In genomic region chr2:1591461-1591770, GRCh38 we compare ENCODE assay signal across 13 cellular contexts.
DNase-seq lines count a peak whose midpoint lies in the region; ATAC-seq and TF ChIP-seq lines count a peak whose summit lies in the region.
"Had no signal": no experiment of that assay in that cellular context is flagged by ENCODE, and none has a peak within 500 bp of the region (broad histone marks: within the 10 kb centered on the region; RNA-seq: fewer than 3 reads in every experiment).

No MANE protein-coding gene starts in this region.

- H3K36me3 Mint-ChIP-seq in brain, result no peaks in the 10 kb centered on the region
- H3K36me3 Mint-ChIP-seq in stimulated activated memory B cell treated with anti-CD40 and anti-IgM and Interleukin-4, amounts not matched to agents 10 μg/mL and 1 μg/mL and 100 μg/mL, for 72 hours, result no peaks in the 10 kb centered on the region
- H3K36me3 Mint-ChIP-seq: activated naive CD8-positive, alpha-beta T cell had no signal

- peaks cover 31% of the 10 kb centered on the region for H3K4me1 Mint-ChIP-seq in brain
- H3K4me1 Mint-ChIP-seq in stimulated activated memory B cell treated with anti-CD40 and anti-IgM and Interleukin-4, amounts not matched to agents 10 μg/mL and 1 μg/mL and 100 μg/mL, for 72 hours, result no peaks in the 10 kb centered on the region

- H2BK120ac ChIP-seq in trophoblast cell (ENCODE audit: insufficient read depth, low read length, poor library complexity), result peak overlapping the region; percentile 39

- no peaks in the 10 kb centered on the region for H3K27me3 ChIP-seq in HUES6 (ENCODE audit: control insufficient read depth, insufficient read depth, low read length)
- no peaks in the 10 kb centered on the region for H3K27me3 ChIP-seq in trophoblast cell (ENCODE audit: insufficient read depth, low read length)

- H2AK5ac ChIP-seq in trophoblast cell (ENCODE audit: low read length), result peak overlapping the region; percentile 14

- H4K8ac ChIP-seq in trophoblast cell (ENCODE audit: low read depth, low read length), result peak overlapping the region; percentile 1

- H3K27ac ChIP-seq in HUES6 (ENCODE audit: low read depth, low read length) (no peak overlapping the region), trophoblast cell (ENCODE audit: low read depth, low read length) (no peak overlapping the region)

- H3K4me2 ChIP-seq in trophoblast cell (ENCODE audit: low read length), result no peak overlapping the region

- no peak overlapping the region for H4K12ac ChIP-seq in trophoblast cell (ENCODE audit: low read depth, low read length)

- no peak overlapping the region for H2BK5ac ChIP-seq in trophoblast cell (ENCODE audit: low read depth, low read length, poor library complexity)

- no peak overlapping the region for H3K23ac ChIP-seq in trophoblast cell (ENCODE audit: low read length)

- H3K79me2 ChIP-seq in trophoblast cell (ENCODE audit: control insufficient read depth, insufficient read depth, low read length, poor library complexity), result peaks cover 2% of the 10 kb centered on the region

- H4K91ac ChIP-seq in trophoblast cell (ENCODE audit: low read depth, low read length), result peak overlapping the region; percentile 51

- H2AFZ ChIP-seq in trophoblast cell (ENCODE audit: insufficient read depth, low read length, poor library complexity), result no peak overlapping the region

- H3K4me1 ChIP-seq in HUES6 (ENCODE audit: control insufficient read depth, insufficient read depth, low read length), result peaks cover 33% of the 10 kb centered on the region
- H3K4me1 ChIP-seq in trophoblast cell (ENCODE audit: control insufficient read depth in 1 of 2, insufficient read depth in 2 of 2, low read length in 2 of 2), result peaks cover 34 to 39% of the 10 kb centered on the region in 2 experiments

- no peak overlapping the region for H2BK12ac ChIP-seq in trophoblast cell (ENCODE audit: low read length)

- ATAC-seq in GM21528 (IDR thresholded peaks at IDR 0.05; ENCODE audit: low FRiP score, unreplicated experiment), result no peak
- ATAC-seq in stimulated activated memory B cell treated with anti-CD40 and anti-IgM and Interleukin-4, amounts not matched to agents 10 μg/mL and 1 μg/mL and 100 μg/mL, for 72 hours, result no peak
- no peak for ATAC-seq in HG02870 (IDR thresholded peaks at IDR 0.05; ENCODE audit: unreplicated experiment)
- ATAC-seq: activated CD4-positive, alpha-beta T cell treated with anti-CD3 and anti-CD28 coated beads for 36 hours had no signal

- peaks cover 0 to 8% (median 0%) of the 10 kb centered on the region in 5 experiments for H3K9me3 Mint-ChIP-seq in brain
- no peaks in the 10 kb centered on the region for H3K9me3 Mint-ChIP-seq in stimulated activated memory B cell treated with anti-CD40 and anti-IgM and Interleukin-4, amounts not matched to agents 10 μg/mL and 1 μg/mL and 100 μg/mL, for 72 hours

- H3K36me3 ChIP-seq in HUES6 (ENCODE audit: control insufficient read depth, insufficient read depth, low read length), result no peaks in the 10 kb centered on the region
- H3K36me3 ChIP-seq in trophoblast cell (ENCODE audit: control insufficient read depth in 1 of 2, insufficient read depth in 2 of 2, low read length in 2 of 2), result no peaks in the 10 kb centered on the region

- H3K27ac Mint-ChIP-seq in brain, result peak overlapping the region in 3 of 5 experiments; percentile 59 to 84 (median 71)
- no peak overlapping the region for H3K27ac Mint-ChIP-seq in stimulated activated memory B cell treated with anti-CD40 and anti-IgM and Interleukin-4, amounts not matched to agents 10 μg/mL and 1 μg/mL and 100 μg/mL, for 72 hours
- H3K27ac Mint-ChIP-seq: activated CD4-positive, alpha-beta T cell treated with anti-CD3 and anti-CD28 coated beads for 36 hours; activated naive CD8-positive, alpha-beta T cell had no signal

- H3K4me3 ChIP-seq in HUES6 (ENCODE audit: low read depth, low read length) (no peak overlapping the region), iPS-18c (ENCODE audit: insufficient read depth, low read depth, low read length) (peak overlapping the region; percentile 20; the same call in 1 of the 2 replicates), trophoblast cell (ENCODE audit: low read depth, low read length) (peak overlapping the region; percentile 21)

- DNase-seq in trophoblast cell (no peak), kidney glomerular epithelial cell (lab: John Stamatoyannopoulos, UW) (no peak)
- DNase-seq: activated CD4-positive, alpha-beta T cell treated with anti-CD3 and anti-CD28 coated beads for 36 hours; activated T-cell treated with anti-CD3 and anti-CD28 coated beads for 4 hours; DMS153; erythroblast had no signal

- H3K9ac ChIP-seq in HUES6 (ENCODE audit: low read length), result peak overlapping the region; percentile 43
- H3K9ac ChIP-seq in trophoblast cell (ENCODE audit: low read length), result no peak overlapping the region

- peaks cover 3% of the 10 kb centered on the region for H3K79me1 ChIP-seq in trophoblast cell (ENCODE audit: low read length)

- no peaks in the 10 kb centered on the region for H3K27me3 Mint-ChIP-seq in brain
- peaks cover 49% of the 10 kb centered on the region for H3K27me3 Mint-ChIP-seq in stimulated activated memory B cell treated with anti-CD40 and anti-IgM and Interleukin-4, amounts not matched to agents 10 μg/mL and 1 μg/mL and 100 μg/mL, for 72 hours

- no peak overlapping the region for H3K4me3 Mint-ChIP-seq in brain
- no peak overlapping the region for H3K4me3 Mint-ChIP-seq in stimulated activated memory B cell treated with anti-CD40 and anti-IgM and Interleukin-4, amounts not matched to agents 10 μg/mL and 1 μg/mL and 100 μg/mL, for 72 hours
- H3K4me3 Mint-ChIP-seq: activated CD4-positive, alpha-beta T cell treated with anti-CD3 and anti-CD28 coated beads for 36 hours; activated naive CD8-positive, alpha-beta T cell had no signal

- TF ChIP-seq CTCF in brain (conservative IDR thresholded peaks at IDR 0.05), result no peak

- no CpG with 5 or more reads among the region's 16 CpGs for WGBS in trophoblast cell (ENCODE audit: extremely low coverage, insufficient coverage, insufficient read length)

- peak overlapping the region; percentile 1 for H3K14ac ChIP-seq in trophoblast cell (ENCODE audit: low read length)

- H3K4ac ChIP-seq in trophoblast cell (ENCODE audit: low read depth, low read length), result no peak overlapping the region

- no peak overlapping the region for H3K18ac ChIP-seq in trophoblast cell (ENCODE audit: low read length)

- peaks cover 10% of the 10 kb centered on the region; the same call in 1 of the 2 replicates for H3K9me3 ChIP-seq in HUES6 (ENCODE audit: control insufficient read depth, insufficient read depth, low read depth, low read length)
- peaks cover 2% of the 10 kb centered on the region for H3K9me3 ChIP-seq in iPS-18c (ENCODE audit: control insufficient read depth, insufficient read depth, low read length)
- peaks cover 16% of the 10 kb centered on the region for H3K9me3 ChIP-seq in trophoblast cell (ENCODE audit: insufficient read depth, low read depth, low read length)
